Comparison of ENCODE assay signal across 27 cellular contexts in the genomic region with DNA sequence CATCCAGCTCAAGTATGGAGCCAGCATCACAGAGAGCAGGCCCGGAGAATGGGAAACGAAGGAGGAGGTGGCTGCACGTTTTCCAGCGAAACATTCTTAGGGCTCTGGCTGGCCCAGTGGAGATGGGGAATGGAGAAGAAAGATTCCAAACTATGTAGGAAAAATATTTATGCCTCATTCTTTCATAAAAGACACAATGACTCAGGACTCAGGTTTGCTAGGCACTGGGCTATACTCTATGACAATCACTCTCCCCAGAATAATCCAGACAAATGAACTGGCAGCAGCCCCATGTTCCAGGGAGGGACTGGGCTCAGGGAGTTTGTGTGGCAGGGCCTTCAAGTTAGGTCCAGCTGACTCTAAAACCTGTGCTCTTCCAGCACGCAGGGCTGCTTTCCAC.
DNase-seq lines count a peak whose midpoint lies in the region; ATAC-seq and TF ChIP-seq lines count a peak whose summit lies in the region.
"Had no signal": no experiment of that assay in that cellular context is flagged by ENCODE, and none has a peak within 500 bp of the region (broad histone marks: within the 10 kb centered on the region; RNA-seq: fewer than 3 reads in every experiment).

No MANE protein-coding gene starts in this region.

- peaks cover 23% of the 10 kb centered on the region for H3K27me3 Mint-ChIP-seq in HFFc6 (ENCODE audit: insufficient read depth)
- H3K27me3 Mint-ChIP-seq in mesothelial cell of epicardium (ENCODE audit: low read depth): no peaks in the 10 kb centered on the region
- H3K27me3 Mint-ChIP-seq in activated CD8-positive, alpha-beta T cell treated with anti-CD3 and anti-CD28 coated beads, Interleukin-2, amount 10 ng/mL, durations not matched to agents 7 days and 5 days (ENCODE audit: low read depth): peaks cover 2% of the 10 kb centered on the region
- H3K27me3 Mint-ChIP-seq: activated CD4-positive, alpha-beta memory T cell treated with anti-CD3 and anti-CD28 coated beads for 36 hours had no signal

- no peak for TF ChIP-seq CTCF in HFFc6 (IDR thresholded peaks at IDR 0.05)
- no peak for TF ChIP-seq CTCF in mesothelial cell of epicardium (IDR thresholded peaks at IDR 0.05; ENCODE audit: unreplicated experiment)

- CTCF ChIA-PET in activated CD8-positive, alpha-beta T cell treated with anti-CD3 and anti-CD28 coated beads, Interleukin-2, amount 10 ng/mL, durations not matched to agents 7 days and 5 days (lab: Charles Lee): no interaction called here

- peak overlapping the region; percentile 68; the same call in 1 of the 2 replicates for H3K27ac Mint-ChIP-seq in HFFc6
- H3K27ac Mint-ChIP-seq in mesothelial cell of epicardium: peak overlapping the region; percentile 86
- no peak overlapping the region for H3K27ac Mint-ChIP-seq in activated CD8-positive, alpha-beta T cell treated with anti-CD3 and anti-CD28 coated beads, Interleukin-2, amount 10 ng/mL, durations not matched to agents 7 days and 5 days
- H3K27ac Mint-ChIP-seq: activated CD4-positive, alpha-beta memory T cell treated with anti-CD3 and anti-CD28 coated beads for 36 hours; CD8-positive, alpha-beta T cell; T-helper 2 cell treated with Interferon-gamma antibody and Interleukin-4, amounts not matched to agents 5 μg/mL and 100 μg/mL, for 36 hours had no signal

- POLR2A ChIA-PET in activated CD8-positive, alpha-beta T cell treated with anti-CD3 and anti-CD28 coated beads, Interleukin-2, amount 10 ng/mL, durations not matched to agents 7 days and 5 days (lab: Charles Lee): no interaction called here

- DNase-seq in AG08396 (ENCODE audit: low spot score): peak; percentile 29
- DNase-seq in HFFc6: peak; percentile 50
- DNase-seq in cerebellar cortex (ENCODE audit: low spot score): peak; percentile 41
- no peak for DNase-seq in mesothelial cell of epicardium (ENCODE audit: low spot score in 2 of 2, unreplicated experiment in 2 of 2)
- DNase-seq in anterior cingulate cortex (lab: John Stamatoyannopoulos, UW): no peak
- no peak for DNase-seq in activated CD8-positive, alpha-beta T cell treated with anti-CD3 and anti-CD28 coated beads, Interleukin-2, amount 10 ng/mL, durations not matched to agents 7 days and 5 days
- no peak for DNase-seq in islet precursor cell
- DNase-seq: ACHN; activated CD4-positive, alpha-beta memory T cell treated with anti-CD3 and anti-CD28 coated beads for 36 hours; activated T-cell treated with anti-CD3 and anti-CD28 coated beads, Interleukin-2, amount 50 U/mL, for 1 hour; amniotic stem cell; CD8-positive, alpha-beta T cell; DMS53; HCEC 1CT; heart right ventricle; Kasumi-1; lower lobe of right lung; NCI-H1092 treated with DMSO at 0.1 percent for 48 hours; NCI-H2107; NCI-H510A treated with DMSO at 0.1 percent for 48 hours; nucleus accumbens; retina; stimulated activated CD8-positive, alpha-beta memory T cell treated with anti-CD3 and anti-CD28 coated beads, Interleukin-4, amount 100 ng/mL, for 48 hours; uterus; WERI-Rb-1 had no signal

- no peaks in the 10 kb centered on the region for H3K9me3 Mint-ChIP-seq in HFFc6
- H3K9me3 Mint-ChIP-seq in mesothelial cell of epicardium: no peaks in the 10 kb centered on the region
- no peaks in the 10 kb centered on the region for H3K9me3 Mint-ChIP-seq in activated CD8-positive, alpha-beta T cell treated with anti-CD3 and anti-CD28 coated beads, Interleukin-2, amount 10 ng/mL, durations not matched to agents 7 days and 5 days (ENCODE audit: insufficient read depth)
- H3K9me3 Mint-ChIP-seq: activated CD4-positive, alpha-beta memory T cell treated with anti-CD3 and anti-CD28 coated beads for 36 hours; CD8-positive, alpha-beta T cell; T-helper 2 cell treated with Interferon-gamma antibody and Interleukin-4, amounts not matched to agents 5 μg/mL and 100 μg/mL, for 36 hours had no signal

- no peak for ATAC-seq in activated CD8-positive, alpha-beta T cell treated with anti-CD3 and anti-CD28 coated beads, Interleukin-2, amount 10 ng/mL, durations not matched to agents 7 days and 5 days
- ATAC-seq in GM19395 (IDR thresholded peaks at IDR 0.05; ENCODE audit: unreplicated experiment): no peak
- ATAC-seq: CD8-positive, alpha-beta T cell; lower lobe of right lung had no signal

- H3K4me1 Mint-ChIP-seq in HFFc6 (ENCODE audit: low read depth) (peaks cover 12% of the 10 kb centered on the region), mesothelial cell of epicardium (peaks cover 8% of the 10 kb centered on the region)
- H3K4me1 Mint-ChIP-seq in activated CD8-positive, alpha-beta T cell treated with anti-CD3 and anti-CD28 coated beads, Interleukin-2, amount 10 ng/mL, durations not matched to agents 7 days and 5 days (ENCODE audit: low read depth): no peaks in the 10 kb centered on the region

- no peaks in the 10 kb centered on the region for H3K36me3 Mint-ChIP-seq in HFFc6 (ENCODE audit: low read depth)
- peaks cover 8% of the 10 kb centered on the region for H3K36me3 Mint-ChIP-seq in mesothelial cell of epicardium
- H3K36me3 Mint-ChIP-seq in activated CD8-positive, alpha-beta T cell treated with anti-CD3 and anti-CD28 coated beads, Interleukin-2, amount 10 ng/mL, durations not matched to agents 7 days and 5 days (ENCODE audit: low read depth): no peaks in the 10 kb centered on the region
- H3K36me3 Mint-ChIP-seq: activated CD4-positive, alpha-beta memory T cell treated with anti-CD3 and anti-CD28 coated beads for 36 hours; CD8-positive, alpha-beta T cell had no signal

- H3K4me3 Mint-ChIP-seq in HFFc6 (no peak overlapping the region), mesothelial cell of epicardium (no peak overlapping the region)
- H3K4me3 Mint-ChIP-seq in activated CD8-positive, alpha-beta T cell treated with anti-CD3 and anti-CD28 coated beads, Interleukin-2, amount 10 ng/mL, durations not matched to agents 7 days and 5 days: no peak overlapping the region
- H3K4me3 Mint-ChIP-seq: activated CD4-positive, alpha-beta memory T cell treated with anti-CD3 and anti-CD28 coated beads for 36 hours; CD8-positive, alpha-beta T cell; T-helper 2 cell treated with Interferon-gamma antibody and Interleukin-4, amounts not matched to agents 5 μg/mL and 100 μg/mL, for 36 hours had no signal

Comparison
In these comparisons a context has a peak if more than half of its experiments do, and no peak if none do; other contexts are left out.
1. DNase-seq: peak in AG08396 (single experiment), HFFc6 (single experiment) and cerebellar cortex (single experiment); none in mesothelial cell of epicardium (0 of 2), anterior cingulate cortex (0 of 58), activated CD8-positive, alpha-beta T cell treated with anti-CD3 and anti-CD28 coated beads, Interleukin-2, amount 10 ng/mL, durations not matched to agents 7 days and 5 days (single experiment) and islet precursor cell (single experiment).